ENCODE assay signal across 8 cellular contexts in genomic region chr14:74913986-74914573, GRCh38. TPM values are rescaled to one million over a fixed set of nuclear protein-coding genes. Genes with fewer than 3 reads are reported as not detected.
DNase-seq lines count a peak whose midpoint lies in the region; ATAC-seq, FAIRE-seq and TF ChIP-seq lines count a peak whose summit lies in the region.

No MANE protein-coding gene starts in this region.

- H3K4me1 ChIP-seq in SJCRH30: peaks cover 14% of the 10 kb centered on the region; the same call in 1 of the 2 replicates

- FAIRE-seq in GM18507 (lab: Jason Lieb, UNC): peak; percentile 69

- ATAC-seq in activated CD4-positive, CD25-positive, alpha-beta regulatory T cell treated with anti-CD3 and anti-CD28 coated beads, Interleukin-2, amount 50 U/mL, for 24 hours: no peak
- no peak for ATAC-seq in GM18511 (IDR thresholded peaks at IDR 0.05; ENCODE audit: unreplicated experiment)

- TF ChIP-seq CTCF in epithelial cell of proximal tubule (conservative IDR thresholded peaks at IDR 0.05; ENCODE audit: low read depth, low read length): peak; percentile 92

- no peaks in the 10 kb centered on the region for H3K36me3 ChIP-seq in SJCRH30

- no peaks in the 10 kb centered on the region for H3K9me3 ChIP-seq in SJCRH30 (replicated peaks)

- H3K4me3 ChIP-seq in SJCRH30: no peak overlapping the region
- H3K4me3 ChIP-seq in epithelial cell of proximal tubule (ENCODE audit: low read depth, low read length): no peak overlapping the region

- H3K27me3 ChIP-seq in SJCRH30: no peaks in the 10 kb centered on the region

- H3K27ac ChIP-seq in SJCRH30: no peak overlapping the region

- DNase-seq in Ammon's horn (ENCODE audit: low spot score) (peak; percentile 79), GM18507 (ENCODE audit: extremely low spot score, insufficient read length, low read depth) (no peak), SJCRH30 (peak; percentile 74 to 87), epithelial cell of proximal tubule (ENCODE audit: low read depth) (no peak), midbrain (lab: John Stamatoyannopoulos, UW) (peak; percentile 73)
- DNase-seq in stimulated activated CD4-positive, alpha-beta T cell treated with anti-CD3 and anti-CD28 coated beads, Interleukin-15, amount 100 ng/mL, for 24 hours: no peak

RNA-seq across cellular contexts. Expression of gene RPS6KL1, which starts 9.0 kb away (rescaled TPM):
- total RNA-seq in SJCRH30 (2014; rRNA removed; shearing (Covaris generic)): 1.8 TPM in 2 replicates
- total RNA-seq in epithelial cell of proximal tubule: 18.7 and 21.3 TPM in 2 replicates

RNA-seq across cellular contexts. Expression of gene DLST, which starts 32.4 kb away (rescaled TPM):
- total RNA-seq in SJCRH30 (2014; rRNA removed; shearing (Covaris generic)): 41.6 and 49.8 TPM in 2 replicates
- 58.6 and 91.8 TPM in 2 replicates for total RNA-seq in epithelial cell of proximal tubule

RNA-seq across cellular contexts. Expression of gene PROX2, which starts 38.1 kb away (rescaled TPM):
- not detected in 2 replicates for total RNA-seq in SJCRH30 (2014; rRNA removed; shearing (Covaris generic))
- total RNA-seq in epithelial cell of proximal tubule: not detected in 2 replicates

RNA-seq across cellular contexts. Expression of gene PGF, which starts 41.3 kb away (rescaled TPM):
- 115 and 120 TPM in 2 replicates for total RNA-seq in SJCRH30 (2014; rRNA removed; shearing (Covaris generic))
- total RNA-seq in epithelial cell of proximal tubule: 6.1 and 7.0 TPM in 2 replicates

Comparison
In these comparisons a context has a peak if more than half of its experiments do, and no peak if none do; other contexts are left out.
1. DNase-seq: peak in Ammon's horn (single experiment), SJCRH30 (2 of 2) and midbrain (single experiment); none in GM18507 (single experiment), epithelial cell of proximal tubule (single experiment) and stimulated activated CD4-positive, alpha-beta T cell treated with anti-CD3 and anti-CD28 coated beads, Interleukin-15, amount 100 ng/mL, for 24 hours (single experiment).